Comparison of ENCODE assay signal across 7 cellular contexts in the genomic region with DNA sequence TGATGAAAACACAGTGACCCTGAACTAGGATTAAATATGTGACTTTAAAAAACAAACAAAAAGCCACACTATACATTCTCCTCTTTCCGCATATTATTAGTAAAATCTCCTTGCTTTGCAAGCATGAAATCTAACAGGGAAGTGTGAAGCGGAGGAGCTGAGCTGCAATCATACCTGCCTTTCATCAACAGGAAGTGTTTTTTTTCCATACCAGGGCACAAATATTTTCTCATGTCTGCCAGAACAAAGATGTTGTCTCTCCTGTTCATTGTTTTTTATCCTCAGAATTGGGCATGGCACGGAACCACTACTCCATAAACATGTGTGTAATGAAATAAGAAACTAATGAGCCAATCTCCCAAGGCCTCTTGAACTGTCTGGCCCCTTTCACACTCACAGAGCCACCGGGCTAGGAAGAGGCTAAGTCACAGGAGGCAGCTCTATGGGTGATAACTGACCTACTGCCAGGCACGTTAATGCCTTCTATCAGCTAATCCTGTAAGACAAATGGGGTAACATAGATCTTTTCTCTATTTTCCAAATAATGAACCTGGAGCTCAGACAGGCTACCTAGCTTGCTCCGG.
DNase-seq lines count a peak whose midpoint lies in the region; ATAC-seq, FAIRE-seq and TF ChIP-seq lines count a peak whose summit lies in the region.

No MANE protein-coding gene starts in this region.

- no peak overlapping the region for H2AFZ ChIP-seq in hepatocyte

- TF ChIP-seq CTCF in RWPE2 (IDR thresholded peaks at IDR 0.05; ENCODE audit: poor library complexity, severe bottlenecking) = no peak
- TF ChIP-seq CTCF in hepatocyte (IDR thresholded peaks at IDR 0.05; ENCODE audit: poor library complexity) = no peak
- TF ChIP-seq CTCF in RWPE1 (conservative IDR thresholded peaks at IDR 0.05; ENCODE audit: low read depth) = no peak
- TF ChIP-seq CTCF in GM10248 (IDR thresholded peaks at IDR 0.05; ENCODE audit: control extremely low read depth, extremely low read depth, low read depth, missing control alignments) = no peak

- H3K4me3 ChIP-seq in RWPE2 (ENCODE audit: severe bottlenecking) = no peak overlapping the region
- no peak overlapping the region for H3K4me3 ChIP-seq in hepatocyte
- H3K4me3 ChIP-seq in skeletal muscle tissue (ENCODE audit: low read length in 3 of 3) = no peak overlapping the region

- H3K9ac ChIP-seq in skeletal muscle tissue (ENCODE audit: low read depth in 1 of 3, low read length in 3 of 3) = no peak overlapping the region

- H3K4me2 ChIP-seq in hepatocyte = no peak overlapping the region

- H3K36me3 ChIP-seq in RWPE2 (ENCODE audit: low read depth) = peaks cover 93% of the 10 kb centered on the region
- H3K36me3 ChIP-seq in hepatocyte (replicated peaks; ENCODE audit: insufficient read depth, low read depth) = no peaks in the 10 kb centered on the region
- peaks cover 13 to 32% (median 29%) of the 10 kb centered on the region in 3 donors for H3K36me3 ChIP-seq in skeletal muscle tissue (ENCODE audit: control insufficient read depth in 3 of 3, insufficient read depth in 3 of 3, low read length in 3 of 3)

- H3K9me3 ChIP-seq in RWPE2 (ENCODE audit: severe bottlenecking) = no peaks in the 10 kb centered on the region
- no peaks in the 10 kb centered on the region for H3K9me3 ChIP-seq in hepatocyte (ENCODE audit: low read depth)
- no peaks in the 10 kb centered on the region for H3K9me3 ChIP-seq in skeletal muscle tissue (ENCODE audit: control insufficient read depth in 3 of 3, low read length in 3 of 3)

- H3K27me3 ChIP-seq in RWPE2 (ENCODE audit: insufficient read depth, poor library complexity, severe bottlenecking) = no peaks in the 10 kb centered on the region
- H3K27me3 ChIP-seq in hepatocyte = no peaks in the 10 kb centered on the region
- H3K27me3 ChIP-seq in skeletal muscle tissue (ENCODE audit: control insufficient read depth in 3 of 3, insufficient read depth in 3 of 3, low read length in 3 of 3) = no peaks in the 10 kb centered on the region

- TF ChIP-seq POLR2A in GM12892 (IDR thresholded peaks at IDR 0.05; ENCODE audit: low read depth, low read length) = no peak

- FAIRE-seq in GM12892 (lab: Jason Lieb, UNC) = peak; percentile 74

- DNase-seq in GM12892 (ENCODE audit: insufficient read length) (no peak), RWPE2 (ENCODE audit: low spot score) (no peak), hepatocyte (ENCODE audit: low spot score) (no peak), NOMO-1 treated with dmso at 0.1 percent for 144 hours (lab: John Stamatoyannopoulos, UW; ENCODE audit: unreplicated experiment) (no peak), RWPE1 (ENCODE audit: low spot score) (no peak), GM10248 (ENCODE audit: extremely low spot score) (no peak)

- POLR2A ChIA-PET in RWPE1 (lab: Yijun Ruan, JAX; ENCODE audit: low non-redundant PET) = no interaction called here
- POLR2A ChIA-PET in GM10248 (lab: Yijun Ruan, JAX) = no interaction called here

- peak overlapping the region; percentile 0 for H3K27ac ChIP-seq in RWPE2 (ENCODE audit: poor library complexity, severe bottlenecking)
- H3K27ac ChIP-seq in hepatocyte = peak overlapping the region; percentile 71
- H3K27ac ChIP-seq in skeletal muscle tissue (ENCODE audit: low read depth, low read length) = peak overlapping the region; percentile 52
- H3K27ac ChIP-seq in RWPE1 = no peak overlapping the region

- ATAC-seq in RWPE2 (ENCODE audit: low read depth) = no peak

- 72% methylated on average over 6 of the region's 6 CpGs for WGBS in hepatocyte (ENCODE audit: low lambda C conversion rate, missing lambda C conversion rate)

- H3K4me1 ChIP-seq in RWPE2 (ENCODE audit: insufficient read depth, poor library complexity, severe bottlenecking) (peaks cover 7% of the 10 kb centered on the region), hepatocyte (ENCODE audit: insufficient read depth) (peaks cover 19% of the 10 kb centered on the region), skeletal muscle tissue (ENCODE audit: control insufficient read depth in 3 of 3, insufficient read depth in 3 of 3, low read length in 3 of 3) (peaks cover 23 to 38% (median 24%) of the 10 kb centered on the region in 3 donors)

- H4K20me1 ChIP-seq in hepatocyte (ENCODE audit: insufficient read depth, poor library complexity, severe bottlenecking) = no peaks in the 10 kb centered on the region

- H3K79me2 ChIP-seq in hepatocyte = no peaks in the 10 kb centered on the region

- no peaks in the 10 kb centered on the region for H3K9me2 ChIP-seq in hepatocyte (replicated peaks; ENCODE audit: insufficient read depth)

- CTCF ChIA-PET in RWPE1 (lab: Yijun Ruan, JAX) (interaction anchor here (0.6 kb wide), 1 partner anchor 77 kb away, joined by 5 read pairs; no protein-coding TSS in a partner anchor), GM10248 (lab: Yijun Ruan, JAX) (interaction anchor here (1.0 kb wide), 2 partner anchors 13 to 20 kb away, joined by 3 read pairs; no protein-coding TSS in a partner anchor)
